ENCODE assay signal across 8 cellular contexts in genomic region chr7:129224251-129225205, GRCh38. TPM values are rescaled to one million over a fixed set of nuclear protein-coding genes. Genes with fewer than 3 reads are reported as not detected.
DNase-seq lines count a peak whose midpoint lies in the region; ATAC-seq and TF ChIP-seq lines count a peak whose summit lies in the region.

TSS of gene AHCYL2 (plus strand) at chr7:129225030.

- H3K9me3 ChIP-seq in ES-I3 (ENCODE audit: control insufficient read depth, insufficient read depth, low read length) (no peaks in the 10 kb centered on the region), H9 (ENCODE audit: control insufficient read depth, low read depth, low read length) (no peaks in the 10 kb centered on the region)

- no peak within 1 kb of the TSS for H2BK15ac ChIP-seq in H9 (ENCODE audit: low read depth, low read length)

- H3K23ac ChIP-seq in H9 (ENCODE audit: insufficient read length, low read depth, low read length) = no peak within 1 kb of the TSS

- H3K23me2 ChIP-seq in H9 (ENCODE audit: insufficient read length, low read depth, low read length, poor library complexity, severe bottlenecking) = peaks cover 2% of the 10 kb centered on the region

- no peak within 1 kb of the TSS for H2BK5ac ChIP-seq in H9 (ENCODE audit: insufficient read length, low read length)

- no CpG with 5 or more reads among the region's 63 CpGs for WGBS in H9 (ENCODE audit: extremely low coverage, insufficient read length, low lambda C conversion rate)

- ATAC-seq in natural killer cell treated with Interleukin-12 subunit alpha and Interleukin-12 subunit beta and Interleukin-15 and Interleukin-18, amount 100 ng/mL, for 72 hours = peak; percentile 98

- H4K5ac ChIP-seq in H9 (ENCODE audit: insufficient read length, low read depth, low read length) = no peak within 1 kb of the TSS

- H3K27me3 ChIP-seq in H9 (ENCODE audit: insufficient read depth, low read length) = no peaks in the 10 kb centered on the region

- peaks cover 11% of the 10 kb centered on the region for H3K4me1 ChIP-seq in ES-I3 (ENCODE audit: insufficient read depth, low read length)
- peaks cover 5% of the 10 kb centered on the region; the same call in 1 of the 2 replicates for H3K4me1 ChIP-seq in H9 (ENCODE audit: insufficient read depth, low read length)

- H4K8ac ChIP-seq in H9 (replicated peaks; ENCODE audit: insufficient read length, low read depth, low read length) = no peak within 1 kb of the TSS

- peak within 1 kb of the TSS; percentile 79 for H3K4me3 ChIP-seq in fibroblast of pulmonary artery (replicated peaks; ENCODE audit: low read depth, low read length)

- TF ChIP-seq POLR2A in Raji (IDR thresholded peaks at IDR 0.05; ENCODE audit: insufficient read depth, low read depth, low read length) = peak; percentile 77

- peak within 1 kb of the TSS; percentile 88 to 98 (median 89) for H3K27ac Mint-ChIP-seq in H9
- H3K27ac Mint-ChIP-seq in natural killer cell treated with Interleukin-12 subunit alpha and Interleukin-12 subunit beta and Interleukin-15 and Interleukin-18, amount 100 ng/mL, for 72 hours = peak within 1 kb of the TSS; percentile 82 to 95

- H3K36me3 Mint-ChIP-seq in H9 (ENCODE audit: insufficient read depth in 1 of 3, low read depth in 3 of 3) = no peaks in the 10 kb centered on the region
- H3K36me3 Mint-ChIP-seq in natural killer cell treated with Interleukin-12 subunit alpha and Interleukin-12 subunit beta and Interleukin-15 and Interleukin-18, amount 100 ng/mL, for 72 hours = no peaks in the 10 kb centered on the region

- H3K14ac ChIP-seq in H9 (ENCODE audit: insufficient read depth, low read length) = peak within 1 kb of the TSS; percentile 74

- peak; percentile 98 for DNase-seq in H9
- peak; percentile 97 for DNase-seq in M059J (ENCODE audit: low read depth)
- DNase-seq in activated T-helper 9 cell treated with anti-CD3 and anti-CD28 coated beads, Interleukin-2, amount 50 U/mL, for 16 hours (ENCODE audit: low read depth) = peak; percentile 98
- peak; percentile 98 for DNase-seq in fibroblast of pulmonary artery (ENCODE audit: low read depth)
- peak; percentile 96 for DNase-seq in natural killer cell treated with Interleukin-12 subunit alpha and Interleukin-12 subunit beta and Interleukin-15 and Interleukin-18, amount 100 ng/mL, for 72 hours (ENCODE audit: low spot score)
- peak; percentile 97 for DNase-seq in stimulated activated naive CD4-positive, alpha-beta T cell treated with Interleukin-2 at 50 U/mL for 16 hours (lab: John Stamatoyannopoulos, UW)

- peaks cover 0 to 2% of the 10 kb centered on the region in 2 experiments; a peak in 1 of 5 replicates for H3K9me3 Mint-ChIP-seq in H9
- no peaks in the 10 kb centered on the region for H3K9me3 Mint-ChIP-seq in natural killer cell treated with Interleukin-12 subunit alpha and Interleukin-12 subunit beta and Interleukin-15 and Interleukin-18, amount 100 ng/mL, for 72 hours

- no peak within 1 kb of the TSS for H2BK20ac ChIP-seq in H9 (ENCODE audit: low read depth, low read length, poor library complexity, severe bottlenecking)

- H3K4me2 ChIP-seq in H9 (ENCODE audit: insufficient read depth, insufficient read length, low read length) = peak within 1 kb of the TSS; percentile 96

- H2AFZ ChIP-seq in H9 (ENCODE audit: low read length) = peak within 1 kb of the TSS; percentile 99

- no peaks in the 10 kb centered on the region; the same call in 1 of the 2 replicates for H3K27me3 Mint-ChIP-seq in H9 (ENCODE audit: low read depth)
- no peaks in the 10 kb centered on the region for H3K27me3 Mint-ChIP-seq in natural killer cell treated with Interleukin-12 subunit alpha and Interleukin-12 subunit beta and Interleukin-15 and Interleukin-18, amount 100 ng/mL, for 72 hours

- peak within 1 kb of the TSS; percentile 79 to 93 for H3K4me3 Mint-ChIP-seq in H9
- peak within 1 kb of the TSS; percentile 90 for H3K4me3 Mint-ChIP-seq in natural killer cell treated with Interleukin-12 subunit alpha and Interleukin-12 subunit beta and Interleukin-15 and Interleukin-18, amount 100 ng/mL, for 72 hours

- TF ChIP-seq CTCF in H9 (conservative IDR thresholded peaks at IDR 0.05) = no peak
- TF ChIP-seq CTCF in fibroblast of pulmonary artery (IDR thresholded peaks at IDR 0.05; ENCODE audit: low read length, missing control alignments) = no peak

- peaks cover 23 to 25% of the 10 kb centered on the region in 2 experiments for H3K4me1 Mint-ChIP-seq in H9
- H3K4me1 Mint-ChIP-seq in natural killer cell treated with Interleukin-12 subunit alpha and Interleukin-12 subunit beta and Interleukin-15 and Interleukin-18, amount 100 ng/mL, for 72 hours (ENCODE audit: low read depth in 2 of 2) = peaks cover 20 to 25% of the 10 kb centered on the region in 2 donors

- no peak within 1 kb of the TSS for H2AK5ac ChIP-seq in H9 (ENCODE audit: insufficient read length, low read length)

- no peak within 1 kb of the TSS for H3K56ac ChIP-seq in H9 (ENCODE audit: insufficient read length, low read depth, low read length)

- no peaks in the 10 kb centered on the region for H4K20me1 ChIP-seq in H9 (ENCODE audit: control insufficient read depth, insufficient read depth, insufficient read length)

- H3K4ac ChIP-seq in H9 (ENCODE audit: low read depth, low read length) = no peak within 1 kb of the TSS

- no peaks in the 10 kb centered on the region for H3K36me3 ChIP-seq in ES-I3 (ENCODE audit: insufficient read depth, low read length)

- no peak within 1 kb of the TSS for H4K91ac ChIP-seq in H9 (ENCODE audit: insufficient read length, low read depth, low read length)

- H3K9ac ChIP-seq in ES-I3 (ENCODE audit: low read depth, low read length) (peak within 1 kb of the TSS; percentile 81), H9 (ENCODE audit: extremely low read depth, insufficient read length, low read length) (peak within 1 kb of the TSS; percentile 57)

- H3K18ac ChIP-seq in H9 (ENCODE audit: insufficient read length, low read depth, low read length) = peak within 1 kb of the TSS; percentile 61

- H3T11ph ChIP-seq in H9 (ENCODE audit: low read length) = no peak within 1 kb of the TSS

- H2BK120ac ChIP-seq in H9 (ENCODE audit: low read depth, low read length, poor library complexity, severe bottlenecking) = no peak within 1 kb of the TSS

- no peaks in the 10 kb centered on the region for H3K79me1 ChIP-seq in H9 (ENCODE audit: insufficient read depth, low read depth, low read length, poor library complexity, severe bottlenecking)

- peak within 1 kb of the TSS; percentile 69 for H3K27ac ChIP-seq in H9 (ENCODE audit: insufficient read length, low read depth, low read length)

- no peak within 1 kb of the TSS for H2BK12ac ChIP-seq in H9 (ENCODE audit: insufficient read length, low read depth, low read length)

- H3K79me2 ChIP-seq in H9 (ENCODE audit: insufficient read depth, low read length) = peaks cover 2% of the 10 kb centered on the region; the same call in 1 of the 2 replicates

RNA-seq across cellular contexts. Expression of gene AHCYL2, which starts in this region (rescaled TPM):
- 23.2 and 26.0 TPM in 2 replicates for total RNA-seq in H9 (2021)
- 8.1 and 8.2 TPM in 2 replicates for total RNA-seq in M059J (2014; rRNA removed; shearing (Covaris generic))
- total RNA-seq in natural killer cell treated with Interleukin-12 subunit alpha and Interleukin-12 subunit beta and Interleukin-15 and Interleukin-18, amount 100 ng/mL, for 72 hours = 10 to 100 TPM; 12.1 to 15.9 TPM

Comparison
In these comparisons a context has a peak if more than half of its experiments do, and no peak if none do; other contexts are left out.
1. Peak in every context shown above with its lines: DNase-seq, ATAC-seq, H3K4me3 ChIP-seq and H3K27ac ChIP-seq.